1 cellular context compared by ENCODE assay signal in genomic region chr4:121801715-121802075, GRCh38.
TF ChIP-seq lines count a peak whose summit lies in the region.

No MANE protein-coding gene starts in this region.

TF ChIP-seq in H1, 55 proteins besides CTCF, POLR2A, EP300 and RAD21:
- TF ChIP-seq POU5F1 (IDR thresholded peaks at IDR 0.05; ENCODE audit: low read depth, low read length) (no peak), TBP (IDR thresholded peaks at IDR 0.05; ENCODE audit: low read depth, low read length) (no peak), YY1 (IDR thresholded peaks at IDR 0.05; ENCODE audit: low read depth, low read length) (no peak), RBBP5 (IDR thresholded peaks at IDR 0.05; ENCODE audit: borderline replicate concordance, low read depth, low read length) (no peak), SUZ12 (IDR thresholded peaks at IDR 0.05; ENCODE audit: low read length) (no peak), BACH1 (IDR thresholded peaks at IDR 0.05; ENCODE audit: low read length) (no peak), RXRA (IDR thresholded peaks at IDR 0.05; ENCODE audit: insufficient read depth, low read depth, low read length) (no peak), EZH2 (IDR thresholded peaks at IDR 0.05; ENCODE audit: low read depth, low read length, severe bottlenecking) (no peak), KDM1A (IDR thresholded peaks at IDR 0.05; ENCODE audit: borderline replicate concordance, low read length) (no peak), CBX5 (IDR thresholded peaks at IDR 0.05; ENCODE audit: low read depth, low read length) (no peak), CEBPB (IDR thresholded peaks at IDR 0.05; ENCODE audit: low read depth, low read length) (no peak), ASH2L (IDR thresholded peaks at IDR 0.05; ENCODE audit: low read length) (no peak), MAFK (IDR thresholded peaks at IDR 0.05; ENCODE audit: low read depth, low read length) (no peak), RNF2 (IDR thresholded peaks at IDR 0.05; ENCODE audit: borderline replicate concordance, low read depth, low read length, missing control alignments, poor library complexity, severe bottlenecking) (no peak), ATF3 (IDR thresholded peaks at IDR 0.05; ENCODE audit: insufficient read depth, low read depth, low read length) (no peak), SIRT6 (IDR thresholded peaks at IDR 0.05; ENCODE audit: low read length) (no peak), RFX5 (IDR thresholded peaks at IDR 0.05; ENCODE audit: borderline replicate concordance, low read depth, low read length) (no peak), CTBP2 (IDR thresholded peaks at IDR 0.05; ENCODE audit: borderline replicate concordance, insufficient read depth, insufficient read length, low read length) (no peak), CHD7 (IDR thresholded peaks at IDR 0.05; ENCODE audit: insufficient replicate concordance, low read length) (no peak), TCF12 (IDR thresholded peaks at IDR 0.05; ENCODE audit: low read depth, low read length) (no peak)
